ENCODE assay signal across 18 cellular contexts in genomic region chr4:19123681-19124080, GRCh38.
DNase-seq lines count a peak whose midpoint lies in the region; ATAC-seq, FAIRE-seq and TF ChIP-seq lines count a peak whose summit lies in the region.
"Had no signal": no experiment of that assay in that cellular context is flagged by ENCODE, and none has a peak within 500 bp of the region (broad histone marks: within the 10 kb centered on the region; RNA-seq: fewer than 3 reads in every experiment).

No MANE protein-coding gene starts in this region.

- H3K4me3 Mint-ChIP-seq in nephron, result no peak overlapping the region
- H3K4me3 Mint-ChIP-seq: CD4-positive, alpha-beta T cell; H9 had no signal

- TF ChIP-seq CTCF in nephron (IDR thresholded peaks at IDR 0.05; ENCODE audit: unreplicated experiment in 3 of 3), result no peak

- no peaks in the 10 kb centered on the region for H3K4me1 Mint-ChIP-seq in nephron
- H3K4me1 Mint-ChIP-seq: H9 had no signal

- ATAC-seq in SK-N-SH treated with all-trans-retinoic acid at 6 μM for 48 hours, result no peak

- no peaks in the 10 kb centered on the region for H3K36me3 Mint-ChIP-seq in nephron (ENCODE audit: low read depth)

- FAIRE-seq in RCC 7860 (lab: Jason Lieb, UNC), result peak; percentile 97
- FAIRE-seq: A204.1, GM12892, GM18507, GM19239, H1 had no signal

- no peaks in the 10 kb centered on the region for H3K9me3 Mint-ChIP-seq in nephron
- H3K9me3 Mint-ChIP-seq: H9 had no signal

- H3K27ac Mint-ChIP-seq in nephron, result peak overlapping the region; percentile 63 to 82 (median 76)
- H3K27ac Mint-ChIP-seq: CD4-positive, alpha-beta T cell; H9 had no signal

- H3K27me3 Mint-ChIP-seq in nephron (ENCODE audit: low read depth), result no peaks in the 10 kb centered on the region
- H3K27me3 Mint-ChIP-seq: CD4-positive, alpha-beta T cell had no signal

- DNase-seq in RCC 7860 (ENCODE audit: low spot score) (peak; percentile 40), kidney glomerular epithelial cell (lab: John Stamatoyannopoulos, UW) (peak; percentile 40), NCI-H146 (lab: John Stamatoyannopoulos, UW) (no peak), cerebellum (ENCODE audit: low spot score) (no peak)
- DNase-seq: AML-193; Caco-2; CD4-positive, alpha-beta T cell; DMS153; DMS79; GDM1; H9 had no signal

TF ChIP-seq in SK-N-SH treated with all-trans-retinoic acid at 6 μM for 48 hours, 23 proteins besides CTCF, POLR2A, EP300 and RAD21:
- no peak for TF ChIP-seq TOX (CRISPR knock-in tag; IDR thresholded peaks at IDR 0.05; ENCODE audit: borderline replicate concordance)
- TF ChIP-seq CREB5 (CRISPR knock-in tag; IDR thresholded peaks at IDR 0.05; ENCODE audit: low read depth), result no peak
- TF ChIP-seq ZC3H10 (CRISPR knock-in tag; IDR thresholded peaks at IDR 0.05), result no peak
- no peak for TF ChIP-seq TSHZ2 (CRISPR knock-in tag; IDR thresholded peaks at IDR 0.05)
- no peak for TF ChIP-seq PPARA (CRISPR knock-in tag; IDR thresholded peaks at IDR 0.05; ENCODE audit: borderline replicate concordance)
- TF ChIP-seq ISL1 (CRISPR knock-in tag; IDR thresholded peaks at IDR 0.05), result no peak
- no peak for TF ChIP-seq ZNF8 (CRISPR knock-in tag; IDR thresholded peaks at IDR 0.05)

Comparison
In these comparisons a context has a peak if more than half of its experiments do, and no peak if none do; other contexts are left out.
1. DNase-seq: peak in RCC 7860 (single experiment) and kidney glomerular epithelial cell (single experiment); none in NCI-H146 (single experiment) and cerebellum (single experiment).